10 cellular contexts compared by ENCODE assay signal in the genomic region with DNA sequence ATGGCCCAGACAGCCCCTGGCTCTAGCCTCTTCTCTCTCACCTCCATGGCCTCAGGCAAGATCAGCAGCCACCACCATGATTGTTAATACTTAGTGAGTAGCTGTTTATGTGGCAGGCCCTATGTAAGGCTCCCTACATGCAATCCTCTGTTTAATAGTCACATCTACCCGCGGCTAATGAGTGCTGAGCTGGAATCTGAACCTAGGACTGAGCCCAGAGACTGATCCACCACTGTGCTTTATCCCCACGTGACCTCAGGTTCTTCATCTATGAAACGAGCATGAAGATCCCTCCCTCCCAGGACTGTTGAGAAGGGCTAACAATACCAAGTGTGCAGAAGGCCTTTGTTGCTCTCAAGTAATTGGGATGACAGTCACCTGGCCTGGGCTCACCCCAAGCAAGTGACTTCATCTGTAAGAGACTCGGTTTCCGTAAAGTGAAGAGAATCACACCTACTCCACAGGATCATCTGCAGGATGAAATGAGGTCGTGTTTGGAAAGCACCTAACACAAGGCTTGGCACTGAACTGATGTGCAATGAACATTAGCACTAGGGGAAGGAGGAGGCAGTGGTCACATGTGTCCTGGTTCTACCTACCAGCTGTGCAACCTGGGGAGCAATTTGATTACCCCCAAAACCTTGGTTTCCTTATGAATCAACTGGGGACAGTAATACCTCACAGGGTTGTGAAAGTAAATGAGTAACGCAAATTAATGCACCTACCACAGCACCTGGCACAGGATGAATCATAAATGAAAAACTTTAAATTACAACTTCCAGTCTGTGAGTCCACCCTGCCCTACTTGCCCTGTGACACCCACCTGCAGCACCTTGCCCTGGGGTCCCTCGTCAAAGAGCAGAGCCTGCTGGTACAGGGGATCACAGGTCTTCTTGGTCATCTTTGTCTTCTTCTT. TPM values are rescaled to one million over a fixed set of nuclear protein-coding genes. Genes with fewer than 3 reads are reported as not detected.
DNase-seq lines count a peak whose midpoint lies in the region; ATAC-seq and TF ChIP-seq lines count a peak whose summit lies in the region.
"Had no signal": no experiment of that assay in that cellular context is flagged by ENCODE, and none has a peak within 500 bp of the region (broad histone marks: within the 10 kb centered on the region; RNA-seq: fewer than 3 reads in every experiment).

No MANE protein-coding gene starts in this region.

- H3K9me3 Mint-ChIP-seq in activated T-cell treated with anti-CD3 and anti-CD28 coated beads, Interleukin-2, amount 50 U/mL, for 24 hours, result no peaks in the 10 kb centered on the region
- no peaks in the 10 kb centered on the region for H3K9me3 Mint-ChIP-seq in stimulated activated effector memory CD8-positive, alpha-beta T cell treated with anti-CD3 and anti-CD28 coated beads, Interleukin-12 subunit alpha, Interleukin-12 subunit beta, amount 100 ng/mL, for 72 hours
- H3K9me3 Mint-ChIP-seq in nephron progenitor cell, result no peaks in the 10 kb centered on the region

- no peaks in the 10 kb centered on the region for H3K9me3 ChIP-seq in T-helper 17 cell (ENCODE audit: control insufficient read depth, low read length, poor library complexity, severe bottlenecking)
- H3K9me3 ChIP-seq: heart right ventricle had no signal

- peaks cover 26% of the 10 kb centered on the region for H3K4me1 Mint-ChIP-seq in activated T-cell treated with anti-CD3 and anti-CD28 coated beads, Interleukin-2, amount 50 U/mL, for 24 hours (ENCODE audit: low read depth)
- peaks cover 16% of the 10 kb centered on the region for H3K4me1 Mint-ChIP-seq in T-helper 17 cell
- H3K4me1 Mint-ChIP-seq in stimulated activated effector memory CD8-positive, alpha-beta T cell treated with anti-CD3 and anti-CD28 coated beads, Interleukin-12 subunit alpha, Interleukin-12 subunit beta, amount 100 ng/mL, for 72 hours, result peaks cover 42% of the 10 kb centered on the region
- no peaks in the 10 kb centered on the region for H3K4me1 Mint-ChIP-seq in nephron progenitor cell

- no peak overlapping the region for H3K4me3 Mint-ChIP-seq in activated T-cell treated with anti-CD3 and anti-CD28 coated beads, Interleukin-2, amount 50 U/mL, for 24 hours
- peak overlapping the region; percentile 33 for H3K4me3 Mint-ChIP-seq in T-helper 17 cell
- no peak overlapping the region for H3K4me3 Mint-ChIP-seq in stimulated activated effector memory CD8-positive, alpha-beta T cell treated with anti-CD3 and anti-CD28 coated beads, Interleukin-12 subunit alpha, Interleukin-12 subunit beta, amount 100 ng/mL, for 72 hours
- no peak overlapping the region for H3K4me3 Mint-ChIP-seq in nephron progenitor cell

- H3K36me3 Mint-ChIP-seq in activated T-cell treated with anti-CD3 and anti-CD28 coated beads, Interleukin-2, amount 50 U/mL, for 24 hours (ENCODE audit: low read depth), result no peaks in the 10 kb centered on the region
- H3K36me3 Mint-ChIP-seq in T-helper 17 cell (ENCODE audit: low read depth) (no peaks in the 10 kb centered on the region), nephron progenitor cell (ENCODE audit: low read depth) (no peaks in the 10 kb centered on the region)
- no peaks in the 10 kb centered on the region for H3K36me3 Mint-ChIP-seq in stimulated activated effector memory CD8-positive, alpha-beta T cell treated with anti-CD3 and anti-CD28 coated beads, Interleukin-12 subunit alpha, Interleukin-12 subunit beta, amount 100 ng/mL, for 72 hours

- peak overlapping the region; percentile 84 for H3K27ac Mint-ChIP-seq in activated T-cell treated with anti-CD3 and anti-CD28 coated beads, Interleukin-2, amount 50 U/mL, for 24 hours
- no peak overlapping the region for H3K27ac Mint-ChIP-seq in T-helper 17 cell
- peak overlapping the region; percentile 66 for H3K27ac Mint-ChIP-seq in stimulated activated effector memory CD8-positive, alpha-beta T cell treated with anti-CD3 and anti-CD28 coated beads, Interleukin-12 subunit alpha, Interleukin-12 subunit beta, amount 100 ng/mL, for 72 hours
- no peak overlapping the region for H3K27ac Mint-ChIP-seq in nephron progenitor cell

- TF ChIP-seq CTCF in nephron progenitor cell (IDR thresholded peaks at IDR 0.05), result no peak

- no peak for DNase-seq in activated T-cell treated with anti-CD3 and anti-CD28 coated beads, Interleukin-2, amount 50 U/mL, for 24 hours
- DNase-seq in activated T-cell treated with anti-CD3 and anti-CD28 coated beads, Interleukin-2, amount 50 U/mL, for 1 hour, result no peak
- DNase-seq in T-helper 17 cell, result no peak
- DNase-seq in stimulated activated effector memory CD8-positive, alpha-beta T cell treated with anti-CD3 and anti-CD28 coated beads, Interleukin-12 subunit alpha, Interleukin-12 subunit beta, amount 100 ng/mL, for 72 hours (ENCODE audit: low spot score in 2 of 2), result peak in 1 of 2 donors; percentile 66
- no peak for DNase-seq in NOMO-1 (lab: John Stamatoyannopoulos, UW; ENCODE audit: unreplicated experiment in 2 of 2)
- no peak for DNase-seq in effector CD4-positive, alpha-beta T cell
- no peak for DNase-seq in nephron progenitor cell
- DNase-seq: heart right ventricle, MV-4-11 had no signal

- ATAC-seq in GM21825 (IDR thresholded peaks at IDR 0.05; ENCODE audit: unreplicated experiment) (peak; percentile 53), T-helper 17 cell (peak; percentile 41)
- ATAC-seq in stimulated activated effector memory CD8-positive, alpha-beta T cell treated with anti-CD3 and anti-CD28 coated beads, Interleukin-12 subunit alpha, Interleukin-12 subunit beta, amount 100 ng/mL, for 72 hours, result peak; percentile 92
- ATAC-seq: heart right ventricle had no signal

- peaks cover 2% of the 10 kb centered on the region for H3K27me3 Mint-ChIP-seq in activated T-cell treated with anti-CD3 and anti-CD28 coated beads, Interleukin-2, amount 50 U/mL, for 24 hours
- H3K27me3 Mint-ChIP-seq in T-helper 17 cell (peaks cover 5% of the 10 kb centered on the region), nephron progenitor cell (ENCODE audit: low read depth, poor library complexity) (peaks cover 2% of the 10 kb centered on the region)

RNA-seq across cellular contexts. Expression of gene RIMS3, which starts 37.2 kb away (rescaled TPM):
- 1 to 10 TPM; 1.7 to 2.1 TPM for total RNA-seq in T-helper 17 cell

Comparison
In these comparisons a context has a peak if more than half of its experiments do, and no peak if none do; other contexts are left out.
1. H3K27ac Mint-ChIP-seq: peak in activated T-cell treated with anti-CD3 and anti-CD28 coated beads, Interleukin-2, amount 50 U/mL, for 24 hours (single experiment) and stimulated activated effector memory CD8-positive, alpha-beta T cell treated with anti-CD3 and anti-CD28 coated beads, Interleukin-12 subunit alpha, Interleukin-12 subunit beta, amount 100 ng/mL, for 72 hours (single experiment); none in T-helper 17 cell (single experiment) and nephron progenitor cell (single experiment).
2. ATAC-seq: peak in every context shown above with its lines; median percentile 92 in stimulated activated effector memory CD8-positive, alpha-beta T cell treated with anti-CD3 and anti-CD28 coated beads, Interleukin-12 subunit alpha, Interleukin-12 subunit beta, amount 100 ng/mL, for 72 hours; 53 in GM21825; 41 in T-helper 17 cell.